ENCODE assay signal across 1 cellular context in genomic region chr1:18293291-18293690, GRCh38.
TF ChIP-seq lines count a peak whose summit lies in the region.

No MANE protein-coding gene starts in this region.

TF ChIP-seq in Ishikawa, 13 proteins besides CTCF, POLR2A, EP300 and RAD21 (continued from another document):
- TF ChIP-seq REST (IDR thresholded peaks at IDR 0.05; ENCODE audit: low read depth), result no peak
- TF ChIP-seq NFIC (IDR thresholded peaks at IDR 0.05), result peak; percentile 62; the same call in 1 of the 2 replicates
